ENCODE assay signal across 17 cellular contexts in the genomic region with DNA sequence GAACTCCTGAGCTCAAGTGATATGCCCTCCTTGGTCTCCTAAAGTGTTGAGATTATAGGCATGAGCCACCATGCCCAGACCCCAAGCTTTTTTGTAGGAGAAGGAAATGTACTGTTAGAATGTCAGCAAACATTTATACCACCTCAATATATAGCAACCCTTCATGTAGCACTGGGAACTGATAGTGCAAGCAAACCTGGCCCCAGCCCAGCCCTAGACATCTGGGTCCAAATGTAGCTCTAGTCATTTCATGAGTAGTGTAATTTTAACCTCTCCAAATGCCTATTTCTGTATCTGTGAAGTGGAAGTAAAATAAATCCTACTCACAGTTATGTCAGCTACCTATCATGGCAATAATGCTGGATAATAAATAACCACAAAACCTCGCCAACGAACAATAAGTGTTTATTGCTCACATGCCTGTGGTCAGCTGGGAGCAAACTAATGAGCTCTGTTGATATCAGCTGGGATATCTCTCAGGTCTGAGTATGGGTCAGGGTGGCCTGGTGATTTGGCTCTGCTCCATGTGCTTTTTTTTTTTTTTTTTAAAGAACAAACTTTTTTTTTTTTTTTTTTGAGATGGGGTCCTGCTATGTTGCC.
A peak's percentile ranks its signal among the peaks of the same experiment; 100 is the strongest.
DNase-seq lines count a peak whose midpoint lies in the region; ATAC-seq and TF ChIP-seq lines count a peak whose summit lies in the region.
"Had no signal": no experiment of that assay in that cellular context is flagged by ENCODE, and none has a peak within 500 bp of the region (broad histone marks: within the 10 kb centered on the region; RNA-seq: fewer than 3 reads in every experiment).

No MANE protein-coding gene starts in this region.

- intact Hi-C loops in mucosa of descending colon (cut with DNase I, micrococcal nuclease): no loop called here

- peak; percentile 2 for DNase-seq in DMS79 (lab: John Stamatoyannopoulos, UW)
- DNase-seq in DMS79 treated with DMSO at 0.1 percent for 48 hours (lab: John Stamatoyannopoulos, UW): no peak
- DNase-seq in SW480 (ENCODE audit: low spot score): peak; percentile 62
- no peak for DNase-seq in mucosa of descending colon
- no peak for DNase-seq in AG08396 (ENCODE audit: low spot score)
- DNase-seq in stimulated activated CD4-positive, alpha-beta T cell treated with anti-CD3 and anti-CD28 coated beads, Interleukin-4, amount 100 ng/mL, for 24 hours: no peak
- DNase-seq: 8988T; ACHN; C1 segment of cervical spinal cord; Calu3; CD4-positive, alpha-beta memory T cell; COR-L47; DND-41; GOT3; HFFc6 had no signal

- H3K4me3 ChIP-seq in mucosa of descending colon: no peak overlapping the region
- H3K4me3 ChIP-seq: A549, HAP-1 had no signal

- TF ChIP-seq CTCF in mucosa of descending colon (IDR thresholded peaks at IDR 0.05): no peak

- peak; percentile 46 for ATAC-seq in mucosa of descending colon
- ATAC-seq: A549 had no signal

- H3K9me3 ChIP-seq in mucosa of descending colon: no peaks in the 10 kb centered on the region
- H3K9me3 ChIP-seq: HAP-1 had no signal

- H3K4me1 ChIP-seq in mucosa of descending colon (ENCODE audit: low read depth): no peaks in the 10 kb centered on the region
- H3K4me1 ChIP-seq: A549, HAP-1 had no signal

- H3K36me3 ChIP-seq in mucosa of descending colon (ENCODE audit: low read depth): no peaks in the 10 kb centered on the region
- H3K36me3 ChIP-seq: HAP-1 had no signal

Comparison
In these comparisons a context has a peak if more than half of its experiments do, and no peak if none do; other contexts are left out.
1. DNase-seq: peak in DMS79 (single experiment) and SW480 (single experiment); none in DMS79 treated with DMSO at 0.1 percent for 48 hours (single experiment), mucosa of descending colon (0 of 3), AG08396 (single experiment) and stimulated activated CD4-positive, alpha-beta T cell treated with anti-CD3 and anti-CD28 coated beads, Interleukin-4, amount 100 ng/mL, for 24 hours (single experiment).